11 cellular contexts compared by ENCODE assay signal in the genomic region with DNA sequence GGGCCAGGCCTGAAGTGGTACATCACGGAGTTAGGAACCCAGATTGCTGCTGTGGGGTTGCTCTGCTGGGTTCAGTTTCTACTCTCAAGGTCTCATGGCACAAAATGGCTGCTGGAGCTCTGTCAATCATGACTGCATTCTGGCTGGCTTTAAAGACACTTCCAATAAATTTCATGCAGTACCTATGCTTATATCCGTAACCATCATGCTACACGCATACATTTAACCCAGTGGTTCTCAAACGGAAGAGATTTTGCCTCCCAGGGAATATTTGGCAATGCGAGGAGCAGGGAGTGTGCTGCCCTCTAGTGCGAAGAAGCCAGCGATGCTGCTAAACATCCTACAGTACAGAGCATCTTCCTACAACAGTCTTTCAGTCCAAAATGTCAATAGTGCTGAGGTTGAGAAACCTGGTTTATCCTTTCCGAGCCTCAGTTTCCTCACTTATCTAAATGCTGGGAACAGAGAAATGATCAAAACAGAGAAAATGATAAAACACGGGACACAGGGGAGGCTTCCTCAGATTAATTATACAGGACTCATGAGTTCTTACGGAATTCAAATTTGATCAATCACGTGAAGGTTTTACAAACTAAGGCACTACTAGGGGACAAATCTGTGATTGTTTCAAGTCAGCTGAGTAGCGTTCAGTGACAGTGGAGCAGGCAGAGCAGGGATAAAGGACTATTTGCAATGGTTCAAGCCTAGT. TPM values are rescaled to one million over a fixed set of nuclear protein-coding genes. Genes with fewer than 3 reads are reported as not detected.
A peak's percentile ranks its signal among the peaks of the same experiment; 100 is the strongest.
DNase-seq lines count a peak whose midpoint lies in the region; ATAC-seq and TF ChIP-seq lines count a peak whose summit lies in the region.
"Had no signal": no experiment of that assay in that cellular context is flagged by ENCODE, and none has a peak within 500 bp of the region (broad histone marks: within the 10 kb centered on the region; RNA-seq: fewer than 3 reads in every experiment).

No MANE protein-coding gene starts in this region.

- H3K9me3 ChIP-seq in BE2C: no peaks in the 10 kb centered on the region
- H3K9me3 ChIP-seq: thoracic aorta had no signal

- 0 out of 2 replicates have a peak, but pooled peaks cover 2% of the 10 kb centered on the region for H3K27me3 ChIP-seq in BE2C

- H3K36me3 Mint-ChIP-seq in HFFc6 (ENCODE audit: low read depth): no peaks in the 10 kb centered on the region

- no peaks in the 10 kb centered on the region for H3K36me3 ChIP-seq in BE2C
- H3K36me3 ChIP-seq: thoracic aorta had no signal

- TF ChIP-seq CTCF in BE2C (IDR thresholded peaks at IDR 0.05; ENCODE audit: low read depth, low read length): peak; percentile 74
- TF ChIP-seq CTCF in HFFc6 (IDR thresholded peaks at IDR 0.05): peak; percentile 79

- no peaks in the 10 kb centered on the region for H3K9me3 Mint-ChIP-seq in HFFc6
- peaks cover 0 to 7% of the 10 kb centered on the region in 2 donors for H3K9me3 Mint-ChIP-seq in stimulated activated naive CD8-positive, alpha-beta T cell treated with anti-CD3 and anti-CD28 coated beads, Interleukin-15, amount 100 ng/mL, for 72 hours

- ATAC-seq in GM21526 (IDR thresholded peaks at IDR 0.05; ENCODE audit: low FRiP score, unreplicated experiment): no peak
- no peak for ATAC-seq in stimulated activated naive CD8-positive, alpha-beta T cell treated with anti-CD3 and anti-CD28 coated beads, Interleukin-15, amount 100 ng/mL, for 72 hours

- H3K4me3 Mint-ChIP-seq in HFFc6: no peak overlapping the region
- H3K4me3 Mint-ChIP-seq in stimulated activated naive CD8-positive, alpha-beta T cell treated with anti-CD3 and anti-CD28 coated beads, Interleukin-15, amount 100 ng/mL, for 72 hours: no peak overlapping the region

- no peak overlapping the region for H3K4me3 ChIP-seq in BE2C (ENCODE audit: low read depth, low read length)
- H3K4me3 ChIP-seq: thoracic aorta had no signal

- no peaks in the 10 kb centered on the region for H3K4me1 ChIP-seq in BE2C

- H3K27ac Mint-ChIP-seq in HFFc6: no peak overlapping the region
- H3K27ac Mint-ChIP-seq in stimulated activated naive CD8-positive, alpha-beta T cell treated with anti-CD3 and anti-CD28 coated beads, Interleukin-15, amount 100 ng/mL, for 72 hours: no peak overlapping the region

- H3K4me1 Mint-ChIP-seq in HFFc6 (ENCODE audit: low read depth): peaks cover 29% of the 10 kb centered on the region
- H3K4me1 Mint-ChIP-seq in stimulated activated naive CD8-positive, alpha-beta T cell treated with anti-CD3 and anti-CD28 coated beads, Interleukin-15, amount 100 ng/mL, for 72 hours: peaks cover under 1% of the 10 kb centered on the region

- H3K27me3 Mint-ChIP-seq in HFFc6 (ENCODE audit: insufficient read depth): peaks cover 7% of the 10 kb centered on the region
- H3K27me3 Mint-ChIP-seq in stimulated activated naive CD8-positive, alpha-beta T cell treated with anti-CD3 and anti-CD28 coated beads, Interleukin-15, amount 100 ng/mL, for 72 hours: peaks cover 65% of the 10 kb centered on the region

- DNase-seq in BE2C (peak; percentile 28), HFFc6 (peak; percentile 22), SW480 (ENCODE audit: low spot score) (peak; percentile 53), glomerular visceral epithelial cell (ENCODE audit: extremely low spot score) (peak; percentile 32), KG1 (lab: John Stamatoyannopoulos, UW) (no peak), GM03348 (ENCODE audit: low spot score) (no peak)
- DNase-seq in stimulated activated naive CD8-positive, alpha-beta T cell treated with anti-CD3 and anti-CD28 coated beads, Interleukin-15, amount 100 ng/mL, for 72 hours: no peak
- DNase-seq: NCI-H1694, nucleus accumbens had no signal

RNA-seq across cellular contexts. Expression of gene SLC2A10, which starts 9.6 kb away (rescaled TPM):
- not detected for polyA plus RNA-seq in BE2C (2012; ENCODE audit: insufficient read depth, insufficient read length, low read depth)
- total RNA-seq in HFFc6 (2021; fragmentation: NEBNext Ultra II Directional; extraction: Animal tissue kit (Norgen Biotek cat#: 25700)): 10 to 100 TPM; 27.0 to 36.4 (median 30.5) TPM

RNA-seq across cellular contexts. Expression of gene TP53RK, which starts 10.6 kb away (rescaled TPM):
- 15.1 TPM for polyA plus RNA-seq in BE2C (2012; ENCODE audit: insufficient read depth, insufficient read length, low read depth)
- total RNA-seq in HFFc6 (2021; fragmentation: NEBNext Ultra II Directional; extraction: Animal tissue kit (Norgen Biotek cat#: 25700)): 10 to 100 TPM; 14.8 to 20.0 (median 15.8) TPM

RNA-seq across cellular contexts. Expression of gene SLC13A3, which starts 48.5 kb away (rescaled TPM):
- 0.17 TPM for polyA plus RNA-seq in BE2C (2012; ENCODE audit: insufficient read depth, insufficient read length, low read depth)
- 1 to 10 TPM; 2.3 to 3.5 (median 2.7) TPM for total RNA-seq in HFFc6 (2021; fragmentation: NEBNext Ultra II Directional; extraction: Animal tissue kit (Norgen Biotek cat#: 25700))

Comparison
In these comparisons a context has a peak if more than half of its experiments do, and no peak if none do; other contexts are left out.
1. DNase-seq: peak in BE2C (single experiment), HFFc6 (single experiment), SW480 (single experiment) and glomerular visceral epithelial cell (single experiment); none in KG1 (single experiment), GM03348 (single experiment) and stimulated activated naive CD8-positive, alpha-beta T cell treated with anti-CD3 and anti-CD28 coated beads, Interleukin-15, amount 100 ng/mL, for 72 hours (0 of 2).